In the genomic region with DNA sequence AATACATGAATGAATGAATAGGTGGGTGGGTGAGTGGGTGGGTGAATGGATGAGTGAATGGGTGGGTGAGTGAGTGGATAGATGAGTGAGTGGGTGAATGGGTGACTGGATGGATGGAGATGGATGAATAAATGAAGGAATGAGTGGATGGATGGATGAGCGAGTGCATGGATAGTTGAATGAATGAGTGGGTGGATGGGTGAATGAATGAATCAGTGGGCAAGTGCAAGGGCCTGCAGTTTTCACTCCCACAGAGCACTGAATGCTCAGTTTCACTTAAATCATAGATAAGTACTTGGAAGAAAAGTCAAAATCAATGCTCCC, we compare ENCODE assay signal across 18 cellular contexts.
"Had no signal": no experiment of that assay in that cellular context is flagged by ENCODE, and none has a peak within 500 bp of the region (broad histone marks: within the 10 kb centered on the region; RNA-seq: fewer than 3 reads in every experiment).

No MANE protein-coding gene starts in this region.

- H3K4me3 ChIP-seq: breast epithelium, Peyer's patch, SK-N-MC had no signal

- DNase-seq: activated CD4-positive, alpha-beta T cell treated with anti-CD3 and anti-CD28 coated beads for 48 hours; activated CD4-positive, alpha-beta T cell treated with anti-CD3 and anti-CD28 coated beads, Interleukin-2, amount 50 U/mL, for 4 hours; activated naive CD4-positive, alpha-beta T cell; caudate nucleus; Karpas-422; NCI-H1105 treated with DMSO at 0.1 percent for 48 hours; NCI-H1436 treated with DMSO at 0.1 percent for 48 hours; NCI-H187; NCI-H2081; NCI-H510A treated with DMSO at 0.1 percent for 48 hours; NCI-H69; NK-92 treated with Interleukin-12 subunit alpha and Interleukin-12 subunit beta, amount 100 ng/mL, for 24 hours; OCI-M1; Peyer's patch had no signal

- H3K36me3 ChIP-seq: breast epithelium had no signal

- H3K27me3 ChIP-seq: breast epithelium, Peyer's patch had no signal

- FAIRE-seq: HepG2 had no signal

- H3K27ac ChIP-seq: breast epithelium, SK-N-MC had no signal

- H3K9me3 ChIP-seq: breast epithelium, Peyer's patch had no signal

- ATAC-seq: WTC11 had no signal
